ENCODE assay signal across 31 cellular contexts in genomic region chr1:216917039-216917438, GRCh38.
"Had no signal": no experiment of that assay in that cellular context is flagged by ENCODE, and none has a peak within 500 bp of the region (broad histone marks: within the 10 kb centered on the region; RNA-seq: fewer than 3 reads in every experiment).

No MANE protein-coding gene starts in this region.

- H3K4me3 ChIP-seq: ascending aorta, breast epithelium, coronary artery, dorsolateral prefrontal cortex, esophagus muscularis mucosa, gastroesophageal sphincter had no signal

- H3K27ac Mint-ChIP-seq: activated B cell treated with CpG ODN at 0.5 μM for 24 hours; activated CD8-positive, alpha-beta T cell treated with anti-CD3 and anti-CD28 coated beads for 36 hours; activated naive CD4-positive, alpha-beta T cell treated with anti-CD3 and anti-CD28 coated beads, Interleukin-2, amount 10 ng/mL, durations not matched to agents 7 days and 5 days; activated naive CD4-positive, alpha-beta T cell treated with anti-CD3 and anti-CD28 coated beads, Interleukin-2, amount 50 U/mL, for 72 hours; activated naive CD8-positive, alpha-beta T cell treated with anti-CD3 and anti-CD28 coated beads, Interleukin-2, amount 10 ng/mL, durations not matched to agents 7 days and 5 days; brain; dendritic cell treated with granulocyte-macrophage colony-stimulating factor and Interleukin-4, amounts not matched to agents 40 ng/mL and 50 ng/mL, for 4 days; T-helper 17 cell; T-helper 2 cell treated with Interferon-gamma antibody and Interleukin-4, amounts not matched to agents 5 μg/mL and 100 μg/mL, for 36 hours had no signal

- H3K36me3 Mint-ChIP-seq: activated naive CD4-positive, alpha-beta T cell treated with anti-CD3 and anti-CD28 coated beads, Interleukin-2, amount 10 ng/mL, durations not matched to agents 7 days and 5 days; activated naive CD4-positive, alpha-beta T cell treated with anti-CD3 and anti-CD28 coated beads, Interleukin-2, amount 50 U/mL, for 72 hours; activated naive CD8-positive, alpha-beta T cell treated with anti-CD3 and anti-CD28 coated beads, Interleukin-2, amount 10 ng/mL, durations not matched to agents 7 days and 5 days; brain had no signal

- H3K4me1 Mint-ChIP-seq: activated B cell treated with CpG ODN at 0.5 μM for 24 hours; activated naive CD4-positive, alpha-beta T cell treated with anti-CD3 and anti-CD28 coated beads, Interleukin-2, amount 10 ng/mL, durations not matched to agents 7 days and 5 days; activated naive CD8-positive, alpha-beta T cell treated with anti-CD3 and anti-CD28 coated beads, Interleukin-2, amount 10 ng/mL, durations not matched to agents 7 days and 5 days; central memory CD8-positive, alpha-beta T cell; T-helper 17 cell had no signal

- H3K4me1 ChIP-seq: ascending aorta, breast epithelium, esophagus muscularis mucosa, gastroesophageal sphincter had no signal

- H3K9me3 Mint-ChIP-seq: activated naive CD8-positive, alpha-beta T cell treated with anti-CD3 and anti-CD28 coated beads, Interleukin-2, amount 10 ng/mL, durations not matched to agents 7 days and 5 days; brain; dendritic cell treated with granulocyte-macrophage colony-stimulating factor and Interleukin-4, amounts not matched to agents 40 ng/mL and 50 ng/mL, for 4 days; endodermal cell; T-helper 2 cell treated with Interferon-gamma antibody and Interleukin-4, amounts not matched to agents 5 μg/mL and 100 μg/mL, for 36 hours had no signal

- H3K27ac ChIP-seq: ascending aorta, breast epithelium, coronary artery, dorsolateral prefrontal cortex, esophagus muscularis mucosa, gastroesophageal sphincter, WERI-Rb-1 had no signal

- DNase-seq: activated B cell treated with CpG ODN at 0.5 μM for 24 hours; activated CD4-positive, alpha-beta T cell treated with anti-CD3 and anti-CD28 coated beads for 48 hours; activated CD4-positive, alpha-beta T cell treated with anti-CD3 and anti-CD28 coated beads, Interleukin-2, amount 50 U/mL, for 1 hour; activated CD4-positive, alpha-beta T cell treated with anti-CD3 and anti-CD28 coated beads, Interleukin-2, amount 50 U/mL, for 48 hours; activated CD8-positive, alpha-beta memory T cell treated with anti-CD3 and anti-CD28 coated beads for 24 hours; activated CD8-positive, alpha-beta T cell treated with anti-CD3 and anti-CD28 coated beads for 36 hours; activated gamma-delta T cell; activated naive CD4-positive, alpha-beta T cell; activated naive CD4-positive, alpha-beta T cell treated with anti-CD3 and anti-CD28 coated beads, Interleukin-2, amount 10 ng/mL, durations not matched to agents 7 days and 5 days; activated naive CD8-positive, alpha-beta T cell treated with anti-CD3 and anti-CD28 coated beads, Interleukin-2, amount 10 ng/mL, durations not matched to agents 7 days and 5 days; activated T-cell treated with anti-CD3 and anti-CD28 coated beads, Interleukin-2, amount 50 U/mL, for 48 hours; dorsolateral prefrontal cortex; effector memory CD4-positive, alpha-beta T cell; endodermal cell; erythroblast; foreskin melanocyte; T-helper 1 cell; T-helper 17 cell; T1000; WERI-Rb-1 had no signal

- H3K36me3 ChIP-seq: ascending aorta, breast epithelium, esophagus muscularis mucosa, gastroesophageal sphincter, WERI-Rb-1 had no signal

- H3K27me3 Mint-ChIP-seq: activated B cell treated with CpG ODN at 0.5 μM for 24 hours; activated CD8-positive, alpha-beta T cell treated with anti-CD3 and anti-CD28 coated beads for 36 hours; activated naive CD4-positive, alpha-beta T cell treated with anti-CD3 and anti-CD28 coated beads, Interleukin-2, amount 10 ng/mL, durations not matched to agents 7 days and 5 days; activated naive CD8-positive, alpha-beta T cell treated with anti-CD3 and anti-CD28 coated beads, Interleukin-2, amount 10 ng/mL, durations not matched to agents 7 days and 5 days; brain; central memory CD8-positive, alpha-beta T cell; dendritic cell treated with granulocyte-macrophage colony-stimulating factor and Interleukin-4, amounts not matched to agents 40 ng/mL and 50 ng/mL, for 4 days; T-helper 17 cell had no signal

- H3K27me3 ChIP-seq: ascending aorta, breast epithelium, dorsolateral prefrontal cortex, esophagus muscularis mucosa, gastroesophageal sphincter had no signal

- H3K9me3 ChIP-seq: ascending aorta, breast epithelium, esophagus muscularis mucosa, gastroesophageal sphincter had no signal

- ATAC-seq: activated CD4-positive, CD25-positive, alpha-beta regulatory T cell treated with anti-CD3 and anti-CD28 coated beads, Interleukin-2, amount 50 U/mL, for 24 hours; activated CD8-positive, alpha-beta T cell treated with anti-CD3 and anti-CD28 coated beads for 36 hours; activated naive CD4-positive, alpha-beta T cell treated with anti-CD3 and anti-CD28 coated beads, Interleukin-2, amount 50 U/mL, for 72 hours; gastroesophageal sphincter; T-helper 17 cell had no signal

- H3K4me3 Mint-ChIP-seq: activated B cell treated with CpG ODN at 0.5 μM for 24 hours; activated CD8-positive, alpha-beta T cell treated with anti-CD3 and anti-CD28 coated beads for 36 hours; activated naive CD4-positive, alpha-beta T cell treated with anti-CD3 and anti-CD28 coated beads, Interleukin-2, amount 10 ng/mL, durations not matched to agents 7 days and 5 days; activated naive CD8-positive, alpha-beta T cell treated with anti-CD3 and anti-CD28 coated beads, Interleukin-2, amount 10 ng/mL, durations not matched to agents 7 days and 5 days; brain; central memory CD8-positive, alpha-beta T cell; dendritic cell treated with granulocyte-macrophage colony-stimulating factor and Interleukin-4, amounts not matched to agents 40 ng/mL and 50 ng/mL, for 4 days; endodermal cell; T-helper 17 cell; T-helper 2 cell treated with Interferon-gamma antibody and Interleukin-4, amounts not matched to agents 5 μg/mL and 100 μg/mL, for 36 hours had no signal
